In the genomic region with DNA sequence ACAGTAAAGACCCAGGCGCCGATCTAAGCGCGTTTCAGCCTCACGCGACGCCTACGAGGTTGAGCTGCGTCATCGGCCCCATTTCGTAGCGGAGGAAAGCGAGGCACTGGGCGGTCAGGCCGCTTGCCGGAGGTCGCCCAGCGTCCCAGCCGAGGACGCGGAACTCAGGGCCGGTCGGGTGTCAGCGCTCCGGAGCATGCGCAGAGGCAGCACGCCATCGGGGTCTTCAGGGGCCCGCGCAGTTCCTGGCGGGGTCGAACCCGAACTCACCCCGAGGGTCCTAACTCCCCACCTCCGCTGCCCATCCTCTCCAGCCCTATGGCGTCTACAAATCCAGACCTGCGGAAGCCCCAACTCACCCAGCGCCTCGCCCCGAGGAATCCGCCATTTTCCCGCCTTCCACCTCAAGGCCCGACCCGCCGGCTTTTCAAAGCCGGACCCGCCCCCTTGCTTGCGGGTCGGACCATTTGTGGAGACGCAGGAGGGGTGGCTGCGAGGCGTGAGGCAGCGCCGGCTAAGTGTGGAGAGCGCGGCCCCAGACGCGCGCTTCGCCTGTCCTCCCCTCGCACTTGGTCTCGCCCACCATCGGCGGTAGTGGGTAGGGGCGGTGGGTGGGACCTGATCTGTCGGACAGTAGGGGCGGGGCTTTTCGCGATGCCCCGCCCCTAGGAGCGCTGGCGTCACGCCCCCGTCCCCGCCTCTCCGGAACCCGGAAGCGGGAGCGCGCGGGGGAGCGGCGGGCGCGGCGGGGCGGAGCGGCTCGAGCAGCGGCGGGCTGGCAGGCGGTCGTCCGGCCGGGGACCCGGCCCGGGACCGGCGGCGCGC, we compare ENCODE assay signal across 8 cellular contexts. TPM values are rescaled to one million over a fixed set of nuclear protein-coding genes. Genes with fewer than 3 reads are reported as not detected.
DNase-seq lines count a peak whose midpoint lies in the region; ATAC-seq and TF ChIP-seq lines count a peak whose summit lies in the region.

A gene with protein sequence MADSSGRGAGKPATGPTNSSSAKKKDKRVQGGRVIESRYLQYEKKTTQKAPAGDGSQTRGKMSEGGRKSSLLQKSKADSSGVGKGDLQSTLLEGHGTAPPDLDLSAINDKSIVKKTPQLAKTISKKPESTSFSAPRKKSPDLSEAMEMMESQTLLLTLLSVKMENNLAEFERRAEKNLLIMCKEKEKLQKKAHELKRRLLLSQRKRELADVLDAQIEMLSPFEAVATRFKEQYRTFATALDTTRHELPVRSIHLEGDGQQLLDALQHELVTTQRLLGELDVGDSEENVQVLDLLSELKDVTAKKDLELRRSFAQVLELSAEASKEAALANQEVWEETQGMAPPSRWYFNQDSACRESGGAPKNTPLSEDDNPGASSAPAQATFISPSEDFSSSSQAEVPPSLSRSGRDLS (minus strand): TSS at position 418 of the 825 bp plus-strand sequence. CDS start 30 bp downstream, at position 388.
TSS of gene MYO9B (plus strand) at position 743 of the 825 bp plus-strand sequence. CDS start 25,941 bp downstream, outside the sequence.

- no peaks in the 10 kb centered on the region for H3K9me3 Mint-ChIP-seq in immature natural killer cell

- H3K27me3 Mint-ChIP-seq in immature natural killer cell (ENCODE audit: low read depth in 3 of 3), result peaks cover 5 to 22% (median 18%) of the 10 kb centered on the region in 3 donors

- H3K36me3 Mint-ChIP-seq in immature natural killer cell, result peaks cover 0 to 14% (median 4%) of the 10 kb centered on the region in 3 donors

- DNase-seq in AG09319 (ENCODE audit: extremely low read depth, low read depth) (peak; percentile 100), NCI-H446 (lab: John Stamatoyannopoulos, UW) (peak; percentile 98 to 100), immature natural killer cell (peak; percentile 100), smooth muscle cell of the brain vasculature (ENCODE audit: low read depth, low spot score) (peak; percentile 99)
- peak; percentile 97 to 99 (median 98) for DNase-seq in activated CD4-positive, CD25-positive, alpha-beta regulatory T cell (lab: John Stamatoyannopoulos, UW)
- peak; percentile 100 for DNase-seq in central memory CD4-positive, alpha-beta T cell

- H3K4me1 Mint-ChIP-seq in immature natural killer cell, result peaks cover 56 to 65% of the 10 kb centered on the region in 2 donors

- peak within 1 kb of the TSS; percentile 96 to 100 (median 99) for H3K27ac Mint-ChIP-seq in immature natural killer cell

- peak; percentile 71 for ATAC-seq in GM19035 (IDR thresholded peaks at IDR 0.05; ENCODE audit: unreplicated experiment)
- ATAC-seq in HG03342 (IDR thresholded peaks at IDR 0.05; ENCODE audit: unreplicated experiment), result peak; percentile 76

- no peak for TF ChIP-seq CTCF in AG09319 (IDR thresholded peaks at IDR 0.05; ENCODE audit: low read depth, low read length)

- peak within 1 kb of the TSS; percentile 96 to 100 (median 99) for H3K4me3 Mint-ChIP-seq in immature natural killer cell

RNA-seq across cellular contexts. Expression of the first gene that starts in this region (rescaled TPM):
- polyA plus RNA-seq in immature natural killer cell, result 1 to 10 TPM; 1.0 to 9.8 (median 4.9) TPM

RNA-seq across cellular contexts. Expression of gene MYO9B, which starts in this region (rescaled TPM):
- 10 to 100 TPM in 1 of 3 donors, 1 to 10 TPM in 2; 5.9 to 33.8 (median 6.0) TPM for polyA plus RNA-seq in immature natural killer cell

Comparison
In these comparisons a context has a peak if more than half of its experiments do, and no peak if none do; other contexts are left out.
1. Peak in every context shown above with its lines: DNase-seq and ATAC-seq.